14 cellular contexts compared by ENCODE assay signal in the genomic region with DNA sequence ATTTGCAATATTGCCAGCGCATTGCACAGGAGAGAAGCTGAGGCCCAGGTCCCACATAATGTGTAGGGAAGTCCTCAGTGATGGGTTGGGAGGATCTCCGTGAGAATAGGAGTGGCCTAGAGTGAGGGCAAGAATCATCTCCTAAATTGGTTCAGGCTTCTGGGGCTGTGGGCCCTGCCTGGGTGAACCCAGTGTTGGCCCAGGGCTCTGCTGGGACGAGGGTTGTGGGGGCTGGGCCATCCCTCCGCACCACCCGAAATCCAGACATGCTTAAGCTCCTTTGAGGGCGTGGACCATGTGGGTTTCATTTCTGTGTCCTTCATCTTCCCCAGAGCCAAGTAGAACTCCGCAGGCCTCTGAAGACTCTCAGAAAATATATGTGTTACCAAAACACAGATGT. TPM values are rescaled to one million over a fixed set of nuclear protein-coding genes. Genes with fewer than 3 reads are reported as not detected.
DNase-seq lines count a peak whose midpoint lies in the region; ATAC-seq and TF ChIP-seq lines count a peak whose summit lies in the region.
"Had no signal": no experiment of that assay in that cellular context is flagged by ENCODE, and none has a peak within 500 bp of the region (broad histone marks: within the 10 kb centered on the region; RNA-seq: fewer than 3 reads in every experiment).

No MANE protein-coding gene starts in this region.

- no peak overlapping the region for H2AK5ac ChIP-seq in mesenchymal stem cell (ENCODE audit: low read length, severe bottlenecking)

- H3K79me1 ChIP-seq in mesenchymal stem cell (replicated peaks; ENCODE audit: low read length, poor library complexity, severe bottlenecking), result peaks cover 17% of the 10 kb centered on the region

- CTCF ChIA-PET in HEK293 (lab: Yijun Ruan, JAX), result interaction anchor here (0.9 to 1.2 kb wide), 2 partner anchors 24 to 46 kb away, joined by 3 to 7 read pairs; no protein-coding TSS in a partner anchor

- POLR2A ChIA-PET in HEK293 (lab: Yijun Ruan, JAX), result interaction anchor here (1.2 kb wide), 1 partner anchor 11 kb away, joined by 3 read pairs; no protein-coding TSS in a partner anchor

- no peaks in the 10 kb centered on the region for H3K9me3 Mint-ChIP-seq in central memory CD8-positive, alpha-beta T cell
- H3K9me3 Mint-ChIP-seq: activated CD8-positive, alpha-beta T cell treated with anti-CD3 and anti-CD28 coated beads for 36 hours; IgD-negative memory B cell had no signal

- H3K14ac ChIP-seq in mesenchymal stem cell (ENCODE audit: low read length in 2 of 2), result no peak overlapping the region

- TF ChIP-seq EP300 in suprapubic skin (IDR thresholded peaks at IDR 0.05), result no peak

- H3K23ac ChIP-seq in mesenchymal stem cell (ENCODE audit: low read length in 2 of 2), result no peak overlapping the region

- H3K36me3 ChIP-seq in HEK293 (ENCODE audit: control insufficient read depth in 2 of 2, insufficient read depth in 1 of 2, low read length in 2 of 2) (peaks cover 14 to 49% of the 10 kb centered on the region in 2 experiments; a peak in 2 of 3 replicates), mesenchymal stem cell (ENCODE audit: control insufficient read depth in 1 of 2, insufficient read depth in 2 of 2, low read depth in 1 of 2, low read length in 2 of 2) (peaks cover 32 to 34% of the 10 kb centered on the region in 2 experiments), suprapubic skin (peaks cover 23% of the 10 kb centered on the region)

- 96% methylated on average over 5 of the region's 7 CpGs for WGBS in mesenchymal stem cell
- WGBS in suprapubic skin, result 38% methylated on average over 6 of the region's 7 CpGs

- H4K91ac ChIP-seq in mesenchymal stem cell (ENCODE audit: low read length), result no peak overlapping the region

- no peaks in the 10 kb centered on the region for H3K27me3 ChIP-seq in mesenchymal stem cell (ENCODE audit: control insufficient read depth in 1 of 2, insufficient read depth in 1 of 2, low read length in 2 of 2)
- no peaks in the 10 kb centered on the region for H3K27me3 ChIP-seq in suprapubic skin
- H3K27me3 ChIP-seq: pancreas had no signal

- H3K36me3 Mint-ChIP-seq in central memory CD8-positive, alpha-beta T cell (ENCODE audit: insufficient read depth), result peaks cover 22% of the 10 kb centered on the region

- no peak overlapping the region for H2AFZ ChIP-seq in mesenchymal stem cell (ENCODE audit: low read depth, low read length)

- H2BK12ac ChIP-seq in mesenchymal stem cell (ENCODE audit: low read length in 2 of 2), result no peak overlapping the region

- H3K27ac ChIP-seq in HEK293 (ENCODE audit: extremely low read depth, low read depth, low read length), result no peak overlapping the region
- no peak overlapping the region for H3K27ac ChIP-seq in mesenchymal stem cell (ENCODE audit: low read length, poor library complexity, severe bottlenecking)
- peak overlapping the region; percentile 60 for H3K27ac ChIP-seq in suprapubic skin
- H3K27ac ChIP-seq: pancreas had no signal

- TF ChIP-seq CTCF in HEK293 (tag by site-specific recombination; IDR thresholded peaks at IDR 0.05) (no peak), suprapubic skin (IDR thresholded peaks at IDR 0.05) (no peak)

- H3K4ac ChIP-seq in mesenchymal stem cell (ENCODE audit: low read depth in 1 of 2, low read length in 2 of 2), result no peak overlapping the region

- H3K4me1 ChIP-seq in HEK293 (ENCODE audit: control insufficient read depth, insufficient read depth, low read length), result peaks cover 10% of the 10 kb centered on the region; the same call in 1 of the 2 replicates
- H3K4me1 ChIP-seq in mesenchymal stem cell (ENCODE audit: control insufficient read depth, insufficient read depth, low read depth, low read length), result peaks cover 56% of the 10 kb centered on the region
- H3K4me1 ChIP-seq in suprapubic skin, result peaks cover 56% of the 10 kb centered on the region
- H3K4me1 ChIP-seq: pancreas had no signal

- no peak for ATAC-seq in central memory CD8-positive, alpha-beta T cell (replicated peaks; ENCODE audit: extremely low read depth, poor library complexity, severe bottlenecking)
- ATAC-seq in GM18520 (IDR thresholded peaks at IDR 0.05; ENCODE audit: unreplicated experiment) (no peak), GM21423 (IDR thresholded peaks at IDR 0.05; ENCODE audit: unreplicated experiment) (no peak)
- ATAC-seq: activated CD8-positive, alpha-beta T cell treated with anti-CD3 and anti-CD28 coated beads for 36 hours; pancreas had no signal

- H3K4me3 ChIP-seq in HEK293 (ENCODE audit: low read depth, low read length), result no peak overlapping the region
- peak overlapping the region in 1 of 2 experiments; percentile 58 for H3K4me3 ChIP-seq in mesenchymal stem cell (ENCODE audit: insufficient read depth in 1 of 2, low read depth in 1 of 2, low read length in 2 of 2)
- H3K4me3 ChIP-seq in suprapubic skin, result no peak overlapping the region
- H3K4me3 ChIP-seq: pancreas had no signal

- no peak overlapping the region for H2BK5ac ChIP-seq in mesenchymal stem cell (ENCODE audit: low read depth, low read length, poor library complexity, severe bottlenecking)

- peak overlapping the region; percentile 38 for H3K27ac Mint-ChIP-seq in central memory CD8-positive, alpha-beta T cell (ENCODE audit: low read depth)

- H3K4me1 Mint-ChIP-seq in central memory CD8-positive, alpha-beta T cell, result peaks cover 50% of the 10 kb centered on the region

- no peaks in the 10 kb centered on the region for H3K9me3 ChIP-seq in HEK293 (ENCODE audit: control insufficient read depth, insufficient read depth, low read depth, low read length)
- no peaks in the 10 kb centered on the region for H3K9me3 ChIP-seq in mesenchymal stem cell (ENCODE audit: control insufficient read depth, low read length)
- H3K9me3 ChIP-seq in suprapubic skin, result no peaks in the 10 kb centered on the region
- H3K9me3 ChIP-seq: pancreas had no signal

- no peak overlapping the region for H2BK15ac ChIP-seq in mesenchymal stem cell (ENCODE audit: low read depth, poor library complexity, severe bottlenecking)

- DNase-seq in central memory CD8-positive, alpha-beta T cell (ENCODE audit: low spot score in 2 of 2), result no peak
- DNase-seq in mesenchymal stem cell (no peak), suprapubic skin (ENCODE audit: low spot score in 2 of 2) (no peak)
- no peak for DNase-seq in activated CD8-positive, alpha-beta memory T cell treated with anti-CD3 and anti-CD28 coated beads, Interleukin-2, amount 50 U/mL, for 4 hours
- DNase-seq: activated CD8-positive, alpha-beta T cell treated with anti-CD3 and anti-CD28 coated beads for 36 hours; effector CD8-positive, alpha-beta T cell; NCI-H748 treated with DMSO at 0.1 percent for 48 hours; pancreas; stimulated activated CD4-positive, alpha-beta T cell treated with anti-CD3 and anti-CD28 coated beads, Interleukin-15, amount 100 ng/mL, for 24 hours; T1000 had no signal

- H4K8ac ChIP-seq in mesenchymal stem cell (ENCODE audit: low read length), result no peak overlapping the region

- no peak overlapping the region for H3K4me3 Mint-ChIP-seq in central memory CD8-positive, alpha-beta T cell
- H3K4me3 Mint-ChIP-seq: activated CD8-positive, alpha-beta T cell treated with anti-CD3 and anti-CD28 coated beads for 36 hours had no signal

- peak overlapping the region; percentile 65 for H3K9ac ChIP-seq in mesenchymal stem cell (ENCODE audit: low read length)

- no peak for TF ChIP-seq POLR2A in suprapubic skin (IDR thresholded peaks at IDR 0.05)

- no peaks in the 10 kb centered on the region for H3K27me3 Mint-ChIP-seq in central memory CD8-positive, alpha-beta T cell
- H3K27me3 Mint-ChIP-seq: activated CD8-positive, alpha-beta T cell treated with anti-CD3 and anti-CD28 coated beads for 36 hours; IgD-negative memory B cell had no signal

- H3K18ac ChIP-seq in mesenchymal stem cell (ENCODE audit: low read depth in 1 of 2, low read length in 2 of 2), result no peak overlapping the region

- H3K4me2 ChIP-seq in mesenchymal stem cell (ENCODE audit: low read length, poor library complexity, severe bottlenecking), result no peak overlapping the region

- no peak overlapping the region for H2BK120ac ChIP-seq in mesenchymal stem cell (ENCODE audit: low read depth, low read length)

TF ChIP-seq in HEK293, 187 proteins besides CTCF, POLR2A, EP300 and RAD21:
- TF ChIP-seq ZNF654 (tag by site-specific recombination; IDR thresholded peaks at IDR 0.05; ENCODE audit: low read depth), result no peak
- no peak for TF ChIP-seq ZNF155 (tag by site-specific recombination; IDR thresholded peaks at IDR 0.05)
- TF ChIP-seq ZFP69B (tag by site-specific recombination; IDR thresholded peaks at IDR 0.05), result 0 out of 2 replicates have a peak, but pooled peaks have one; percentile 35

RNA-seq across cellular contexts. Expression of a gene that starts 3.7 kb away (rescaled TPM):
- 19.9 TPM for polyA plus RNA-seq in mesenchymal stem cell (2013, experiment 1 of 2)
- polyA plus RNA-seq in mesenchymal stem cell (2013, experiment 2 of 2), result 19.0 TPM
- total RNA-seq in suprapubic skin, result 100 to 1,000 TPM; 125 to 157 (median 131) TPM

RNA-seq across cellular contexts. Expression of a gene that starts 43.6 kb away (rescaled TPM):
- polyA plus RNA-seq in mesenchymal stem cell (2013, experiment 1 of 2), result 0.17 TPM
- polyA plus RNA-seq in mesenchymal stem cell (2013, experiment 2 of 2), result 0.27 TPM
- total RNA-seq in suprapubic skin, result not detected
- total RNA-seq: activated CD8-positive, alpha-beta T cell treated with anti-CD3 and anti-CD28 coated beads for 36 hours had no signal
- polyA plus RNA-seq: IgD-negative memory B cell had no signal

RNA-seq across cellular contexts. Expression of a gene that starts 43.7 kb away (rescaled TPM):
- polyA plus RNA-seq in mesenchymal stem cell (2013, experiment 1 of 2), result 88.8 TPM
- 95.4 TPM for polyA plus RNA-seq in mesenchymal stem cell (2013, experiment 2 of 2)
- 10 to 100 TPM; 60.1 to 66.8 (median 64.1) TPM for total RNA-seq in suprapubic skin
